9 cellular contexts compared by ENCODE assay signal in the genomic region with DNA sequence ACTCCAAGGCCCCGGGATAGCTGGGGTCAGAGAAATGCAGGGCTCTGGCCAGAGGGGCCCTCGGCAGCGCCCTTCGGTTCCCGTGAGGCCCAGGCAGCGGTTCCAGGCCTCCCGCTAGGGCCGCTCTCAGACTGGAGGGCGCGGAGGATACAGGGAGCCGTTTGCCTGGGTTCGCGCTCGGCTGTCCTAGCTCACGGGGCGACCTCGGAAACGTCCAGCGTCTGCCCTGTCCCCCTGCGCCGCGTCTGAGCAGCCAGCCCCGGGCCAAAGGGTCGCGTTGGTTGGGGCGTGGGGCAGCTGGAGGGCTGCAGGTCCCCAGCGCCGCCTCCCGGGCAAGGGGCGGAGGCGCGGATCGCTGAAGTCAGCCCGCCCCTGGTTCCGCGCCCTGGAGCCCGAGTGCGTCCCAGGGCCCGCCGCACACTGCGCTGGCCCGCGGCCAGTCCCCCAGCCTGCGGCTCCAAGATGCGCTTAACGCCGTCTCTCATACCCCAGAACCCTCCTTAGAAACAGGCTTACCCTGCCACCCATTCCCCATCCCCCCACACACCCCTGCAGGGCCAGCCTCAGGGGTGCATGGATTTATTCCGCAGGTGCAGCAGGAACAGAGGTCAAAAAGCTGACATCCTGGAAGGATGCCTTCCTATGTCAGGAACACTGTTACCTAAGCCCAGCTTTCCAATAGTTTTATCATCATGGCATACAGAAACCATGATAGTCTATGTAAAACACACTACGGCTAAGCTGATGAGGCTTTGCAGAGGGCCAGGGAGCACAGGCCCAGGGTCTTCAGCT. TPM values are rescaled to one million over a fixed set of nuclear protein-coding genes. Genes with fewer than 3 reads are reported as not detected.
DNase-seq lines count a peak whose midpoint lies in the region; ATAC-seq and TF ChIP-seq lines count a peak whose summit lies in the region.
"Had no signal": no experiment of that assay in that cellular context is flagged by ENCODE, and none has a peak within 500 bp of the region (broad histone marks: within the 10 kb centered on the region; RNA-seq: fewer than 3 reads in every experiment).

No MANE protein-coding gene starts in this region.

- DNase-seq in AG20443 (ENCODE audit: low spot score) (peak; percentile 79), NCI-H510A (lab: John Stamatoyannopoulos, UW) (peak; percentile 52), Right ventricle myocardium superior (peak; percentile 74), ovary (peak in 2 of 5 donors; percentile 44 to 57), SIG-M5 (lab: John Stamatoyannopoulos, UW) (no peak), NCI-H128 (lab: John Stamatoyannopoulos, UW; ENCODE audit: unreplicated experiment) (no peak), NCI-H526 (lab: John Stamatoyannopoulos, UW) (no peak), CD1c-positive myeloid dendritic cell (ENCODE audit: extremely low spot score) (no peak)
- DNase-seq: NCI-H1930 had no signal

- no peaks in the 10 kb centered on the region for H3K27me3 ChIP-seq in ovary

- no peak for TF ChIP-seq CTCF in ovary (IDR thresholded peaks at IDR 0.05)

- no peak for TF ChIP-seq POLR2A in ovary (IDR thresholded peaks at IDR 0.05)

- no peaks in the 10 kb centered on the region for H3K9me3 ChIP-seq in ovary

- H3K36me3 ChIP-seq in ovary: no peaks in the 10 kb centered on the region

- peak overlapping the region; percentile 20 for H3K4me3 ChIP-seq in ovary

- WGBS in ovary, 3 donors: 8 to 26% (median 9%) methylated on average over 8 to 49 of the region's 49 CpGs

- intact Hi-C loops in Right ventricle myocardium superior (cut with DNase I): no loop called here
- intact Hi-C loops in ovary (cut with DNase I): no loop called here

- no peak overlapping the region for H3K27ac ChIP-seq in ovary

- TF ChIP-seq EP300 in ovary (IDR thresholded peaks at IDR 0.05): no peak

- H3K4me1 ChIP-seq in ovary (ENCODE audit: insufficient read depth): peaks cover 3% of the 10 kb centered on the region

- ATAC-seq in Right ventricle myocardium superior (ENCODE audit: poor library complexity): peak; percentile 80

RNA-seq across cellular contexts. Expression of a gene that starts 22.1 kb away (rescaled TPM):
- 0.40 TPM for total RNA-seq in Right ventricle myocardium superior
- total RNA-seq in ovary: not detected
- under 1 TPM in 1 of 2 donors, not detected in 1; 0.08 TPM for polyA plus RNA-seq in ovary

RNA-seq across cellular contexts. Expression of a gene that starts 36.1 kb away (rescaled TPM):
- total RNA-seq in Right ventricle myocardium superior: 1,375 TPM
- total RNA-seq in ovary: 10 to 100 TPM in 1 of 7 donors, 1 to 10 TPM in 6; 1.5 to 12.9 (median 2.6) TPM
- 1 to 10 TPM; 3.6 to 9.0 TPM for polyA plus RNA-seq in ovary

Comparison
In these comparisons a context has a peak if more than half of its experiments do, and no peak if none do; other contexts are left out.
1. DNase-seq: peak in AG20443 (single experiment), NCI-H510A (single experiment) and Right ventricle myocardium superior (single experiment); none in SIG-M5 (single experiment), NCI-H128 (single experiment), NCI-H526 (0 of 2) and CD1c-positive myeloid dendritic cell (single experiment).
2. RNA of a gene that starts 36.1 kb away (total RNA-seq): 1,375 TPM in Right ventricle myocardium superior (single experiment); 1.5 to 12.9 TPM in ovary; every median in the first group is over 10 times any median in the second.